ENCODE assay signal across 14 cellular contexts in the genomic region with DNA sequence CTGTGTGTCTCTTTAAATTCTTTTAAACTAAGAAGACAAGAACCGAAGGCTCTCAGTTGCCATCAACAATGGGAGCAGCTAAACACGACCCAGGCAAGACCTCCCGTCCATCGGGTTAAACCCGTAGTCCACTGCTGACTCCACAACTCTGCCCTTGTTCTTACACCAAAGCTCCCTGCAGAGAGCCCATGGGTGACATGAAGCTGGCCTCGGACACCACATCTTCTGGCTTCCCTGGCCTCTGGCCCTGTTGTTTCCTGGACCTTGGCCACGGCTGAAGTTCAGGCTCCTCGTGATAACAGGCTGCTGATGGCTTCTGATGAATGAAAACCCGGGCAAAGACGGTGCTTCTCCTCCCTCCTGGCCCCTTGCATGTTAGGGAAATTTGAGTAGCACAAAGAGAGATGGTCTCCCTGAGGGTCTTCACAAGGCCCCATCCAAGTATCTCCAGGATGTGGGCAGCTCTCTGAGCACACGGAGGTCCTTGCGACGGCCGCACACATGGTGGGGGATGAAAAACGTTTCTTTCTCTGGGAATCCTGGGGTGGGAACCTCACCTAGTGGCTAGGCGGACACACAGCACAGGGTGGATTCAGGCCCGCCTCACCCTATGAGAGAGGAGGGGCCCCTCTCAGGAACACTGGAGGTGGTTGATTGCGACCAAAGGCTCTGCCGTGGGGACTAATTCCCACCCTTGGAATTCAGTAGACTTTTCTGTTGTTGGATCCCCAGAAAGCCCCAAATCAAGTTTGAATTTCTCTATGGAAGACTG.
DNase-seq lines count a peak whose midpoint lies in the region; ATAC-seq and TF ChIP-seq lines count a peak whose summit lies in the region.
"Had no signal": no experiment of that assay in that cellular context is flagged by ENCODE, and none has a peak within 500 bp of the region (broad histone marks: within the 10 kb centered on the region; RNA-seq: fewer than 3 reads in every experiment).

No MANE protein-coding gene starts in this region.

- H3K27me3 Mint-ChIP-seq in GM23338 (ENCODE audit: insufficient read depth, low read depth, poor library complexity) = peaks cover 3% of the 10 kb centered on the region
- no peaks in the 10 kb centered on the region for H3K27me3 Mint-ChIP-seq in activated T-helper 2 cell treated with anti-CD3 and anti-CD28 coated beads, Interferon-gamma antibody, Interleukin-2, Interleukin-4, amounts not matched to agents 10 μg/mL and 5 μg/mL and 100 μg/mL, durations not matched to agents 14 hours and 24 hours and 36 hours (ENCODE audit: low read depth)

- no peaks in the 10 kb centered on the region; the same call in 2 of the 3 replicates for H3K36me3 Mint-ChIP-seq in GM23338 (ENCODE audit: low read depth)
- no peaks in the 10 kb centered on the region for H3K36me3 Mint-ChIP-seq in activated T-helper 2 cell treated with anti-CD3 and anti-CD28 coated beads, Interferon-gamma antibody, Interleukin-2, Interleukin-4, amounts not matched to agents 10 μg/mL and 5 μg/mL and 100 μg/mL, durations not matched to agents 14 hours and 24 hours and 36 hours (ENCODE audit: low read depth)
- H3K36me3 Mint-ChIP-seq: activated CD4-positive, alpha-beta memory T cell treated with anti-CD3 and anti-CD28 coated beads for 36 hours; naive thymus-derived CD4-positive, alpha-beta T cell had no signal

- no peaks in the 10 kb centered on the region for H3K9me2 ChIP-seq in GM23338 (ENCODE audit: insufficient read depth)

- H3F3A ChIP-seq in GM23338 (replicated peaks; ENCODE audit: low read depth) = no peaks in the 10 kb centered on the region

- ATAC-seq in GM23338 (peak; percentile 53; the same call in 2 of the 3 replicates), sciatic nerve (peak; percentile 81), GM18498 (IDR thresholded peaks at IDR 0.05; ENCODE audit: unreplicated experiment) (no peak)
- ATAC-seq: effector memory CD8-positive, alpha-beta T cell; naive thymus-derived CD4-positive, alpha-beta T cell had no signal

- no peaks in the 10 kb centered on the region for H3K27me3 ChIP-seq in GM23338 (ENCODE audit: insufficient read depth)

- no peaks in the 10 kb centered on the region for H3K36me3 ChIP-seq in GM23338 (ENCODE audit: insufficient read depth)
- H3K36me3 ChIP-seq: lower lobe of right lung had no signal

- no peak overlapping the region for H3K4me3 Mint-ChIP-seq in GM23338
- no peak overlapping the region for H3K4me3 Mint-ChIP-seq in activated T-helper 2 cell treated with anti-CD3 and anti-CD28 coated beads, Interferon-gamma antibody, Interleukin-2, Interleukin-4, amounts not matched to agents 10 μg/mL and 5 μg/mL and 100 μg/mL, durations not matched to agents 14 hours and 24 hours and 36 hours (ENCODE audit: low read depth)
- H3K4me3 Mint-ChIP-seq: activated CD4-positive, alpha-beta memory T cell treated with anti-CD3 and anti-CD28 coated beads for 36 hours; effector memory CD8-positive, alpha-beta T cell; naive thymus-derived CD4-positive, alpha-beta T cell had no signal

- H3K4me1 Mint-ChIP-seq in GM23338 = peaks cover 10% of the 10 kb centered on the region
- no peaks in the 10 kb centered on the region for H3K4me1 Mint-ChIP-seq in activated T-helper 2 cell treated with anti-CD3 and anti-CD28 coated beads, Interferon-gamma antibody, Interleukin-2, Interleukin-4, amounts not matched to agents 10 μg/mL and 5 μg/mL and 100 μg/mL, durations not matched to agents 14 hours and 24 hours and 36 hours (ENCODE audit: low read depth)

- H3K79me2 ChIP-seq in GM23338 (replicated peaks; ENCODE audit: insufficient read depth) = no peaks in the 10 kb centered on the region

- peak in 1 of 2 experiments; percentile 29; a peak in 2 of 4 replicates for TF ChIP-seq CTCF in GM23338 (conservative IDR thresholded peaks at IDR 0.05; ENCODE audit: low read depth in 2 of 2)
- TF ChIP-seq CTCF in epithelial cell of proximal tubule (conservative IDR thresholded peaks at IDR 0.05; ENCODE audit: low read depth, low read length) = no peak

- no peaks in the 10 kb centered on the region for H4K20me1 ChIP-seq in GM23338 (replicated peaks; ENCODE audit: insufficient read depth)

- H3K4me3 ChIP-seq in GM23338 (no peak overlapping the region), epithelial cell of proximal tubule (ENCODE audit: low read depth, low read length) (peak overlapping the region; percentile 33)
- H3K4me3 ChIP-seq: lower lobe of right lung had no signal

- no peak overlapping the region for H3K4me2 ChIP-seq in GM23338

- H3K27ac Mint-ChIP-seq in GM23338 = no peak overlapping the region
- no peak overlapping the region for H3K27ac Mint-ChIP-seq in activated T-helper 2 cell treated with anti-CD3 and anti-CD28 coated beads, Interferon-gamma antibody, Interleukin-2, Interleukin-4, amounts not matched to agents 10 μg/mL and 5 μg/mL and 100 μg/mL, durations not matched to agents 14 hours and 24 hours and 36 hours
- H3K27ac Mint-ChIP-seq: activated CD4-positive, alpha-beta memory T cell treated with anti-CD3 and anti-CD28 coated beads for 36 hours; effector memory CD8-positive, alpha-beta T cell; naive thymus-derived CD4-positive, alpha-beta T cell had no signal

- DNase-seq in GM23338 (ENCODE audit: low spot score) (no peak), NCI-H2029 (lab: John Stamatoyannopoulos, UW) (peak; percentile 52), epithelial cell of proximal tubule (ENCODE audit: low read depth) (no peak), sciatic nerve (ENCODE audit: low spot score) (no peak), G401 (ENCODE audit: low spot score) (no peak)
- DNase-seq in activated T-helper 2 cell treated with anti-CD3 and anti-CD28 coated beads, Interferon-gamma antibody, Interleukin-2, Interleukin-4, amounts not matched to agents 10 μg/mL and 5 μg/mL and 100 μg/mL, durations not matched to agents 14 hours and 24 hours and 36 hours (ENCODE audit: low spot score) = no peak
- DNase-seq: activated CD4-positive, alpha-beta memory T cell treated with anti-CD3 and anti-CD28 coated beads for 36 hours; effector memory CD8-positive, alpha-beta T cell; foreskin fibroblast; lower lobe of right lung; naive thymus-derived CD4-positive, alpha-beta T cell; NCI-H345 had no signal

- in situ Hi-C loops in G401 (cut with HindIII; ENCODE audit: low sequenced_read_pairs) = no loop called here

- no peak overlapping the region for H3K27ac ChIP-seq in GM23338 (ENCODE audit: low read depth)
- H3K27ac ChIP-seq: C4-2B, lower lobe of right lung had no signal

- H3K9me3 Mint-ChIP-seq in GM23338 = no peaks in the 10 kb centered on the region
- H3K9me3 Mint-ChIP-seq in activated T-helper 2 cell treated with anti-CD3 and anti-CD28 coated beads, Interferon-gamma antibody, Interleukin-2, Interleukin-4, amounts not matched to agents 10 μg/mL and 5 μg/mL and 100 μg/mL, durations not matched to agents 14 hours and 24 hours and 36 hours = no peaks in the 10 kb centered on the region
- H3K9me3 Mint-ChIP-seq: activated CD4-positive, alpha-beta memory T cell treated with anti-CD3 and anti-CD28 coated beads for 36 hours; effector memory CD8-positive, alpha-beta T cell had no signal

- intact Hi-C loops in sciatic nerve (cut with DNase I) = no loop called here
- intact Hi-C loops in activated T-helper 2 cell treated with anti-CD3 and anti-CD28 coated beads, Interferon-gamma antibody, Interleukin-2, Interleukin-4, amounts not matched to agents 10 μg/mL and 5 μg/mL and 100 μg/mL, durations not matched to agents 14 hours and 24 hours and 36 hours (cut with micrococcal nuclease) = no loop called here

- H2AFZ ChIP-seq in GM23338 = no peak overlapping the region

- H3K4me1 ChIP-seq in GM23338 (ENCODE audit: insufficient read depth) = no peaks in the 10 kb centered on the region; the same call in 1 of the 2 replicates
- H3K4me1 ChIP-seq: lower lobe of right lung had no signal

TF ChIP-seq in GM23338, 12 proteins besides CTCF, POLR2A, EP300 and RAD21:
- TF ChIP-seq STAT1 (IDR thresholded peaks at IDR 0.05; ENCODE audit: unreplicated experiment) = no peak
- TF ChIP-seq CREB1 (CRISPR knock-in tag; IDR thresholded peaks at IDR 0.05; ENCODE audit: low read depth) = no peak
TF ChIP-seq in GM23338: peak in this region for 0.
